In the genomic region with DNA sequence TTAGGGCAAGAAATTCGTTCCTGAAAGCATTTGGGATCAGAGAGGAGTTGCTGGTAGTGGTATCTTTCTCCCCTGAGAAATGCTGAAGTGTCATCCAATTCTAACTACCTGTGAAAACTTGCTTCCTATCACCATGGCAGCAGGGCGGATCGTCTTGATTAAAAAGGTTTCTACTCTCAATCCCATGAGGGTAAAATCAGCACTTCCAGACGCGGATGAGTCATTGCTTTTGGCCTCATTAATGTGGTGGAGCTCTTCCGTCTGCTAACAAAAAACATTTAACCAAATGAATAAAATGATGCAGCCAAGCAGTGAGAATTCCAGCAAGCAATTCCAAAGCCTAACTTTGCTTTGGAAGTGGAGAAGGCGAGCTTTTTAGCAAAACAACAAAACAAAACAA, we compare ENCODE assay signal across 8 cellular contexts.
DNase-seq lines count a peak whose midpoint lies in the region; ATAC-seq and TF ChIP-seq lines count a peak whose summit lies in the region.

No MANE protein-coding gene starts in this region.

- DNase-seq in HT1080 (ENCODE audit: low read depth) (peak; percentile 85), coronary artery (ENCODE audit: low spot score) (no peak), natural killer cell (no peak), NCI-H146 (lab: John Stamatoyannopoulos, UW) (no peak), HAP-1 (ENCODE audit: low spot score in 2 of 2) (no peak)

- TF ChIP-seq CTCF in coronary artery (IDR thresholded peaks at IDR 0.05) (no peak), natural killer cell (IDR thresholded peaks at IDR 0.05) (no peak)

- peak overlapping the region; percentile 78 for H3K4me2 ChIP-seq in BLaER1

- H3K27ac ChIP-seq in BLaER1 (peak overlapping the region; percentile 49; the same call in 1 of the 2 replicates), coronary artery (peak overlapping the region; percentile 51 to 59), muscle layer of colon (ENCODE audit: low read depth, low read length) (peak overlapping the region; percentile 75)

- H3K4me3 Mint-ChIP-seq in natural killer cell = no peak overlapping the region

- no peak for ATAC-seq in natural killer cell
- no peak for ATAC-seq in HG02870 (IDR thresholded peaks at IDR 0.05; ENCODE audit: unreplicated experiment)

- no peaks in the 10 kb centered on the region for H3K27me3 ChIP-seq in BLaER1
- no peaks in the 10 kb centered on the region for H3K27me3 ChIP-seq in muscle layer of colon (ENCODE audit: control insufficient read depth in 1 of 2, insufficient read depth in 2 of 2, low read length in 2 of 2)
- H3K27me3 ChIP-seq in HAP-1 (ENCODE audit: low read depth) = no peaks in the 10 kb centered on the region

- no peaks in the 10 kb centered on the region for H4K20me1 ChIP-seq in BLaER1

- peak overlapping the region; percentile 34; the same call in 1 of the 2 replicates for H3K4me3 ChIP-seq in BLaER1
- H3K4me3 ChIP-seq in coronary artery = no peak overlapping the region
- no peak overlapping the region for H3K4me3 ChIP-seq in muscle layer of colon (ENCODE audit: low read depth in 1 of 2, low read length in 2 of 2)
- H3K4me3 ChIP-seq in HAP-1 = no peak overlapping the region

- no peaks in the 10 kb centered on the region for H3K36me3 Mint-ChIP-seq in natural killer cell

- H3K27ac Mint-ChIP-seq in natural killer cell = no peak overlapping the region

- H3K9me3 Mint-ChIP-seq in natural killer cell = no peaks in the 10 kb centered on the region

- H3K36me3 ChIP-seq in BLaER1 (no peaks in the 10 kb centered on the region), muscle layer of colon (ENCODE audit: insufficient read depth, low read length) (no peaks in the 10 kb centered on the region), HAP-1 (replicated peaks) (no peaks in the 10 kb centered on the region)

- intact Hi-C loops in natural killer cell (cut with micrococcal nuclease) = no loop called here

- H3K4me1 ChIP-seq in BLaER1 (peaks cover 22% of the 10 kb centered on the region), muscle layer of colon (ENCODE audit: insufficient read depth, low read length) (peaks cover 40% of the 10 kb centered on the region), HAP-1 (no peaks in the 10 kb centered on the region)

- peaks cover 0 to 12% of the 10 kb centered on the region in 2 donors for H3K4me1 Mint-ChIP-seq in natural killer cell

- H3K9ac ChIP-seq in BLaER1 (no peak overlapping the region), muscle layer of colon (ENCODE audit: low read length) (no peak overlapping the region)

- peaks cover 6 to 28% of the 10 kb centered on the region in 2 donors for H3K27me3 Mint-ChIP-seq in natural killer cell (ENCODE audit: low read depth in 2 of 2)

- H3K9me3 ChIP-seq in BLaER1 = peaks cover 5% of the 10 kb centered on the region; the same call in 1 of the 2 replicates
- no peaks in the 10 kb centered on the region for H3K9me3 ChIP-seq in muscle layer of colon (ENCODE audit: low read length)
- no peaks in the 10 kb centered on the region; the same call in 1 of the 2 replicates for H3K9me3 ChIP-seq in HAP-1

- in situ Hi-C loops in HAP-1 (cut with MboI; ENCODE audit: low sequenced_read_pairs) = no loop called here
